Comparison of ENCODE assay signal across 2 cellular contexts in the genomic region with DNA sequence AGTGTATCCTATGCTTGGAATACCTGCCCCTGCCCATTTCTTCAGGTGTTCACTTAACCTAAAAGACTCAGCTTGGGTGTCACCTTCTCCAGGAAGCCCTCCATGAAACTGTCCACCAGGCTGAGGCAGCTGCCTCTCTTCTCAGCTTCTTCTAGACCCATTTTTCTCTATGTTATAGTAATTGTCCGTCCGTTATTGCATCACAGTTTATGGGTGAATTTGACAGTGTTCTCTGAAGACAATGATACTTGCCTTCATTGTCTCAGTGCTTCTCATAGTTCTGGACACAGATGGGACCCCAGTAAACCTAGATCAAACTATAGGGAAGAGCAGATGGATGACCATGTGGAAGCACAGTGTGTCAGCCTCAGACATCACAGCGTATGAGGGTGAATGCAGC.
A peak's percentile ranks its signal among the peaks of the same experiment; 100 is the strongest.
TF ChIP-seq lines count a peak whose summit lies in the region.

No MANE protein-coding gene starts in this region.

TF ChIP-seq in IMR-90, 13 proteins besides CTCF, POLR2A, EP300 and RAD21 (continued from another document):
- TF ChIP-seq ELK1 (IDR thresholded peaks at IDR 0.05; ENCODE audit: borderline replicate concordance, low read depth, low read length) = no peak
- TF ChIP-seq BHLHE40 (IDR thresholded peaks at IDR 0.05; ENCODE audit: low read depth, low read length) = no peak
- no peak for TF ChIP-seq FOS (IDR thresholded peaks at IDR 0.05; ENCODE audit: low read depth, low read length)

TF ChIP-seq in K562, 482 proteins besides CTCF, POLR2A, EP300 and RAD21 (continued from another document):
- TF ChIP-seq POLR3A (IDR thresholded peaks at IDR 0.05; ENCODE audit: borderline replicate concordance, extremely low read depth, insufficient read depth, insufficient read length) = no peak
- TF ChIP-seq FUS (optimal IDR thresholded peaks at IDR 0.05; ENCODE audit: low read depth, low read length) = no peak
- TF ChIP-seq FOXA1 (IDR thresholded peaks at IDR 0.05; ENCODE audit: borderline replicate concordance) = no peak
- no peak for TF ChIP-seq RBM25 (IDR thresholded peaks at IDR 0.05; ENCODE audit: low read depth, low read length, severe bottlenecking)
- TF ChIP-seq ZNF507 (tag; conservative IDR thresholded peaks at IDR 0.05) = no peak
- peak; percentile 61; the same call in 1 of the 2 replicates for TF ChIP-seq CEBPB (tag; IDR thresholded peaks at IDR 0.05)
- TF ChIP-seq TCF7 (IDR thresholded peaks at IDR 0.05; ENCODE audit: borderline replicate concordance) = no peak
- TF ChIP-seq, protein P1, sequence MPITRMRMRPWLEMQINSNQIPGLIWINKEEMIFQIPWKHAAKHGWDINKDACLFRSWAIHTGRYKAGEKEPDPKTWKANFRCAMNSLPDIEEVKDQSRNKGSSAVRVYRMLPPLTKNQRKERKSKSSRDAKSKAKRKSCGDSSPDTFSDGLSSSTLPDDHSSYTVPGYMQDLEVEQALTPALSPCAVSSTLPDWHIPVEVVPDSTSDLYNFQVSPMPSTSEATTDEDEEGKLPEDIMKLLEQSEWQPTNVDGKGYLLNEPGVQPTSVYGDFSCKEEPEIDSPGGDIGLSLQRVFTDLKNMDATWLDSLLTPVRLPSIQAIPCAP (CRISPR knock-in tag; IDR thresholded peaks at IDR 0.05; ENCODE audit: borderline replicate concordance) = no peak
- TF ChIP-seq ZNF584 (CRISPR knock-in tag; IDR thresholded peaks at IDR 0.05; ENCODE audit: low read depth) = no peak
- no peak for TF ChIP-seq PYGO2 (tag; IDR thresholded peaks at IDR 0.05)
- no peak for TF ChIP-seq ZNF696 (CRISPR knock-in tag; conservative IDR thresholded peaks at IDR 0.05)
- no peak for TF ChIP-seq ZNF740 (CRISPR knock-in tag; IDR thresholded peaks at IDR 0.05)
- no peak for TF ChIP-seq ZNF740 (tag; IDR thresholded peaks at IDR 0.05)
- peak; percentile 33 for TF ChIP-seq ZFP36 (IDR thresholded peaks at IDR 0.05; ENCODE audit: low read depth, low read length, partially characterized antibody)
